1 cellular context compared by ENCODE assay signal in the genomic region with DNA sequence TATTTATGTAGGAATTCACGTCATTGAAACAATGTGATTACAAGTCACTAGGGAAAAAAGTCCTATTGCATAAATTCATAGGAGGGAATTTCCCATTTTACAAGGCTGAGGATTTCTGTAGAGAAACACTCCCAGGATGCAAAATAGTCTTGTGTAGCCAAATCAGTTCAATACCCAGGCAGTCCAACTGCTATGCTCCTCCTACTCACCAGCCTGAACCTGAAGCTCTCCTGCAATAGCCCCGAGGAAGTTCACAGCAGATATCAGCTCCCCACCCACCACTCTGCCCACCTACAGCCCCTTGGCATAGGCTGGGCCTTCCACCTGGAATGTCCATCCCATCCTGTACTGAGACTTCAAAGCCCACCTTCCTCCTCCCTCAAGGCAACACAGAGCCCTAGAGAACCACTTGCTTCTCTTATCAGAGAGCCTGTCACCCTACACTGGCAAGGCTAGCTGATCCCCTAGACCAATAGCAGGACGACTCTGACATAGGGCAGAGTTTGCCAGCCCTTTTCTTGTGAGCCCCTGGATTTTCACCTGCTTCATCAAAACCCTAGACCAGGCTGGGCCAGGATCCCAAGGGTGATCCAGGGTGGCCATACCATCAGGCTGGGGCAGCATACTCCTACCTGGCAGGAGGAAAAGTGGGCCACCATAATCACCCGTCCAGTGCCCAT.
TF ChIP-seq lines count a peak whose summit lies in the region.

No MANE protein-coding gene starts in this region.

TF ChIP-seq in endothelial cell of umbilical vein, 7 proteins besides CTCF, POLR2A, EP300 and RAD21 (continued from another document):
- TF ChIP-seq GATA2 (IDR thresholded peaks at IDR 0.05; ENCODE audit: insufficient read depth, insufficient read length, low read depth, low read length): no peak
- TF ChIP-seq POLR2AphosphoS5 (IDR thresholded peaks at IDR 0.05; ENCODE audit: insufficient read depth, low read depth, low read length): no peak
- no peak for TF ChIP-seq EZH2 (IDR thresholded peaks at IDR 0.05; ENCODE audit: borderline replicate concordance, low read depth, low read length, severe bottlenecking)
- TF ChIP-seq JUN (IDR thresholded peaks at IDR 0.05; ENCODE audit: borderline replicate concordance, insufficient read depth, insufficient read length, low read depth): no peak
